27 cellular contexts compared by ENCODE assay signal in the genomic region with DNA sequence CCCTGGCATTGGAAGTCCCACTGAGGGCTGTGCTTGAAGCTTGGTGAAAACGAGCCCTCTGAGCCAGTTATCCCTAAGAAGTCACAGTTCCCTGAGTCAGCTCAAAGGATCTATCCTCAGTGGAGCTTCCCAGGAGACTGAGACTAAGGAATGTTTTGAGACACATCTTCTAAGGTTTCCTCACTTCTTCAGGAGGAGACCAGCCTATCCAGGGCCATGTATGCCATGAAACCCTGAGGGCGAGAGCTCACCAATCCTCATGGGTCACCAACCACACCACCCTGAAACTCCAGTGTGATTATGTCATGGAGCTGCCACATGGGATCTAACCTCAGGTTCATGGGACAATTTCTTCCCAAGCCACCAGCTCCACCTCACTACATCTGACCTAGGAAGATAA. TPM values are rescaled to one million over a fixed set of nuclear protein-coding genes. Genes with fewer than 3 reads are reported as not detected.
DNase-seq lines count a peak whose midpoint lies in the region; ATAC-seq and TF ChIP-seq lines count a peak whose summit lies in the region.
"Had no signal": no experiment of that assay in that cellular context is flagged by ENCODE, and none has a peak within 500 bp of the region (broad histone marks: within the 10 kb centered on the region; RNA-seq: fewer than 3 reads in every experiment).

No MANE protein-coding gene starts in this region.

- H3K36me3 ChIP-seq in mesendoderm (ENCODE audit: control insufficient read depth, insufficient read depth, low read length) (no peaks in the 10 kb centered on the region), thyroid gland (no peaks in the 10 kb centered on the region)
- H3K36me3 ChIP-seq: colonic mucosa, HAP-1, SJCRH30 had no signal

- DNase-seq in activated naive CD4-positive, alpha-beta T cell treated with anti-CD3 and anti-CD28 coated beads, Interleukin-2, amount 50 U/mL, for 72 hours (ENCODE audit: low spot score in 2 of 2), result no peak
- DNase-seq in mesendoderm (no peak), thyroid gland (no peak)
- DNase-seq: activated naive CD4-positive, alpha-beta T cell treated with anti-CD3 and anti-CD28 coated beads, Interleukin-2, amount 10 ng/mL, durations not matched to agents 7 days and 5 days; activated T-cell treated with anti-CD3 and anti-CD28 coated beads, Interleukin-2, amount 50 U/mL, for 4 hours; body of pancreas; C1 segment of cervical spinal cord; NCI-H1436 treated with DMSO at 0.1 percent for 48 hours; NCI-H2171 treated with DMSO at 0.1 percent for 48 hours; NCI-H82; occipital lobe; SJCRH30; T-helper 17 cell had no signal

- no peaks in the 10 kb centered on the region for H3K79me1 ChIP-seq in mesendoderm (ENCODE audit: low read length)

- H3K4ac ChIP-seq in mesendoderm (ENCODE audit: low read depth, low read length), result no peak overlapping the region

- ATAC-seq in activated naive CD4-positive, alpha-beta T cell treated with anti-CD3 and anti-CD28 coated beads, Interleukin-2, amount 50 U/mL, for 72 hours, result no peak
- ATAC-seq in GM19351 (IDR thresholded peaks at IDR 0.05; ENCODE audit: unreplicated experiment), result no peak
- no peak for ATAC-seq in GM18498 (IDR thresholded peaks at IDR 0.05; ENCODE audit: unreplicated experiment)
- ATAC-seq in esophagus mucosa, result no peak
- ATAC-seq: activated T-cell treated with anti-CD3 and anti-CD28 coated beads, Interleukin-2, amount 50 U/mL, for 4 hours; body of pancreas; HepG2; right cardiac atrium; stimulated activated effector memory CD8-positive, alpha-beta T cell treated with anti-CD3 and anti-CD28 coated beads, Interleukin-12 subunit alpha, Interleukin-12 subunit beta, amount 100 ng/mL, for 72 hours; T-helper 17 cell had no signal

- no peak overlapping the region for H3K18ac ChIP-seq in mesendoderm (ENCODE audit: low read length)

- WGBS in mesendoderm (ENCODE audit: extremely low coverage, insufficient coverage, low lambda C conversion rate), result no CpG with 5 or more reads among the region's 2 CpGs
- WGBS in thyroid gland, 2 donors, result 78 to 85% methylated on average over 2 of the region's 2 CpGs

- H3K27me3 ChIP-seq in mesendoderm (ENCODE audit: insufficient read depth, low read length, poor library complexity), result no peaks in the 10 kb centered on the region
- H3K27me3 ChIP-seq in thyroid gland, result no peaks in the 10 kb centered on the region
- H3K27me3 ChIP-seq: body of pancreas, colonic mucosa had no signal

- no peaks in the 10 kb centered on the region for H3K79me2 ChIP-seq in mesendoderm (ENCODE audit: control insufficient read depth, insufficient read depth, low read length)

- no peak for TF ChIP-seq POLR2A in thyroid gland (IDR thresholded peaks at IDR 0.05)

- H2BK15ac ChIP-seq in mesendoderm (replicated peaks; ENCODE audit: low read depth), result no peak overlapping the region

- H3K27ac ChIP-seq in angular gyrus (ENCODE audit: low read depth, low read length) (peak overlapping the region; percentile 98), mesendoderm (ENCODE audit: low read depth, low read length) (no peak overlapping the region), thyroid gland (peak overlapping the region; percentile 96 to 100 (median 97))
- H3K27ac ChIP-seq: foreskin keratinocyte, SJCRH30 had no signal

- H3K56ac ChIP-seq in mesendoderm (ENCODE audit: low read length), result no peak overlapping the region

- no peaks in the 10 kb centered on the region for H3K9me3 Mint-ChIP-seq in activated naive CD4-positive, alpha-beta T cell treated with anti-CD3 and anti-CD28 coated beads, Interleukin-2, amount 50 U/mL, for 24 hours
- H3K9me3 Mint-ChIP-seq in activated naive CD4-positive, alpha-beta T cell treated with anti-CD3 and anti-CD28 coated beads, Interleukin-2, amount 50 U/mL, for 72 hours, result no peaks in the 10 kb centered on the region
- H3K9me3 Mint-ChIP-seq: activated naive CD4-positive, alpha-beta T cell treated with anti-CD3 and anti-CD28 coated beads, Interleukin-2, amount 10 ng/mL, durations not matched to agents 7 days and 5 days; activated T-cell treated with anti-CD3 and anti-CD28 coated beads, Interleukin-2, amount 50 U/mL, for 4 hours; stimulated activated effector memory CD8-positive, alpha-beta T cell treated with anti-CD3 and anti-CD28 coated beads, Interleukin-12 subunit alpha, Interleukin-12 subunit beta, amount 100 ng/mL, for 72 hours; type B pancreatic cell had no signal

- H4K5ac ChIP-seq in mesendoderm (ENCODE audit: low read length), result no peak overlapping the region

- H3K27me3 Mint-ChIP-seq in activated naive CD4-positive, alpha-beta T cell treated with anti-CD3 and anti-CD28 coated beads, Interleukin-2, amount 50 U/mL, for 24 hours, result no peaks in the 10 kb centered on the region
- H3K27me3 Mint-ChIP-seq: activated naive CD4-positive, alpha-beta T cell treated with anti-CD3 and anti-CD28 coated beads, Interleukin-2, amount 10 ng/mL, durations not matched to agents 7 days and 5 days; T-helper 17 cell; type B pancreatic cell had no signal

- no peak overlapping the region for H2AK5ac ChIP-seq in mesendoderm (ENCODE audit: low read length)

- peak overlapping the region; percentile 3 for H3K23ac ChIP-seq in mesendoderm (ENCODE audit: low read length)

- no peak overlapping the region for H2BK5ac ChIP-seq in mesendoderm (ENCODE audit: low read length)

- H2BK120ac ChIP-seq in mesendoderm (ENCODE audit: low read depth, low read length), result no peak overlapping the region

- H4K8ac ChIP-seq in mesendoderm (ENCODE audit: low read depth, low read length), result no peak overlapping the region

- intact Hi-C loops in thyroid gland (cut with DNase I), result no loop called here

- peak overlapping the region; percentile 59 for H3K27ac Mint-ChIP-seq in activated naive CD4-positive, alpha-beta T cell treated with anti-CD3 and anti-CD28 coated beads, Interleukin-2, amount 50 U/mL, for 24 hours
- H3K27ac Mint-ChIP-seq in activated naive CD4-positive, alpha-beta T cell treated with anti-CD3 and anti-CD28 coated beads, Interleukin-2, amount 50 U/mL, for 72 hours, result peak overlapping the region in 1 of 2 donors; percentile 58
- H3K27ac Mint-ChIP-seq: activated naive CD4-positive, alpha-beta T cell treated with anti-CD3 and anti-CD28 coated beads, Interleukin-2, amount 10 ng/mL, durations not matched to agents 7 days and 5 days; stimulated activated effector memory CD8-positive, alpha-beta T cell treated with anti-CD3 and anti-CD28 coated beads, Interleukin-12 subunit alpha, Interleukin-12 subunit beta, amount 100 ng/mL, for 72 hours; T-helper 17 cell; type B pancreatic cell had no signal

- H3K9me3 ChIP-seq in thyroid gland, result no peaks in the 10 kb centered on the region
- H3K9me3 ChIP-seq: body of pancreas, colonic mucosa, HAP-1, SJCRH30 had no signal

- TF ChIP-seq CTCF in thyroid gland (IDR thresholded peaks at IDR 0.05), result no peak

- H3K4me1 Mint-ChIP-seq in activated naive CD4-positive, alpha-beta T cell treated with anti-CD3 and anti-CD28 coated beads, Interleukin-2, amount 50 U/mL, for 24 hours, result peaks cover 22% of the 10 kb centered on the region
- H3K4me1 Mint-ChIP-seq: stimulated activated effector memory CD8-positive, alpha-beta T cell treated with anti-CD3 and anti-CD28 coated beads, Interleukin-12 subunit alpha, Interleukin-12 subunit beta, amount 100 ng/mL, for 72 hours had no signal

- no peak overlapping the region for H3K4me3 Mint-ChIP-seq in activated naive CD4-positive, alpha-beta T cell treated with anti-CD3 and anti-CD28 coated beads, Interleukin-2, amount 50 U/mL, for 24 hours
- H3K4me3 Mint-ChIP-seq: activated naive CD4-positive, alpha-beta T cell treated with anti-CD3 and anti-CD28 coated beads, Interleukin-2, amount 10 ng/mL, durations not matched to agents 7 days and 5 days; activated T-cell treated with anti-CD3 and anti-CD28 coated beads, Interleukin-2, amount 50 U/mL, for 4 hours; stimulated activated effector memory CD8-positive, alpha-beta T cell treated with anti-CD3 and anti-CD28 coated beads, Interleukin-12 subunit alpha, Interleukin-12 subunit beta, amount 100 ng/mL, for 72 hours; T-helper 17 cell; type B pancreatic cell had no signal

- no peak overlapping the region for H3K4me2 ChIP-seq in mesendoderm (ENCODE audit: low read length)

- H3K9ac ChIP-seq in mesendoderm (ENCODE audit: low read length), result no peak overlapping the region

- no peaks in the 10 kb centered on the region for H3K36me3 Mint-ChIP-seq in activated naive CD4-positive, alpha-beta T cell treated with anti-CD3 and anti-CD28 coated beads, Interleukin-2, amount 50 U/mL, for 24 hours
- H3K36me3 Mint-ChIP-seq in activated naive CD4-positive, alpha-beta T cell treated with anti-CD3 and anti-CD28 coated beads, Interleukin-2, amount 50 U/mL, for 72 hours, result no peaks in the 10 kb centered on the region
- H3K36me3 Mint-ChIP-seq: activated naive CD4-positive, alpha-beta T cell treated with anti-CD3 and anti-CD28 coated beads, Interleukin-2, amount 10 ng/mL, durations not matched to agents 7 days and 5 days; stimulated activated effector memory CD8-positive, alpha-beta T cell treated with anti-CD3 and anti-CD28 coated beads, Interleukin-12 subunit alpha, Interleukin-12 subunit beta, amount 100 ng/mL, for 72 hours; type B pancreatic cell had no signal

- no peak overlapping the region for H3K4me3 ChIP-seq in mesendoderm (ENCODE audit: low read length)
- H3K4me3 ChIP-seq in thyroid gland (replicated peaks in 1 of 3), result no peak overlapping the region
- H3K4me3 ChIP-seq: body of pancreas, colonic mucosa, HAP-1, SJCRH30 had no signal

- H3K4me1 ChIP-seq in mesendoderm (ENCODE audit: control insufficient read depth, low read depth, low read length), result no peaks in the 10 kb centered on the region
- H3K4me1 ChIP-seq in thyroid gland, result peaks cover 54 to 69% of the 10 kb centered on the region in 2 donors

RNA-seq across cellular contexts. Expression of a gene that starts 7.6 kb away (rescaled TPM):
- under 1 TPM; 0.36 to 0.49 TPM for total RNA-seq in activated naive CD4-positive, alpha-beta T cell treated with anti-CD3 and anti-CD28 coated beads, Interleukin-2, amount 50 U/mL, for 72 hours
- polyA plus RNA-seq in mesendoderm (2013, experiment 1 of 2), result 1.3 TPM
- polyA plus RNA-seq in mesendoderm (2013, experiment 2 of 2), result 2.1 TPM
- total RNA-seq in thyroid gland (10 to 100 TPM; 30.6 to 65.1 (median 47.7) TPM), esophagus mucosa (4.1 TPM)
- total RNA-seq: foreskin keratinocyte, T-helper 17 cell had no signal
- polyA plus RNA-seq: foreskin keratinocyte had no signal

RNA-seq across cellular contexts. Expression of a gene that starts 7.8 kb away (rescaled TPM):
- total RNA-seq in activated naive CD4-positive, alpha-beta T cell treated with anti-CD3 and anti-CD28 coated beads, Interleukin-2, amount 50 U/mL, for 72 hours, result not detected
- 5.0 TPM for polyA plus RNA-seq in mesendoderm (2013, experiment 1 of 2)
- polyA plus RNA-seq in mesendoderm (2013, experiment 2 of 2), result 4.9 TPM
- total RNA-seq in thyroid gland, result 10 to 100 TPM; 22.7 to 49.7 (median 36.3) TPM
- 15.2 TPM for total RNA-seq in esophagus mucosa
- total RNA-seq: activated T-cell treated with anti-CD3 and anti-CD28 coated beads, Interleukin-2, amount 50 U/mL, for 4 hours; endothelial cell of umbilical vein; mononuclear cell; occipital lobe; right cardiac atrium; SJCRH30; T-helper 17 cell had no signal
- polyA plus RNA-seq: endothelial cell of umbilical vein had no signal

RNA-seq across cellular contexts. Expression of a gene that starts 23.4 kb away (rescaled TPM):
- total RNA-seq in activated naive CD4-positive, alpha-beta T cell treated with anti-CD3 and anti-CD28 coated beads, Interleukin-2, amount 50 U/mL, for 72 hours, result under 1 TPM in 1 of 2 donors, not detected in 1; 0.18 TPM
- 10.8 TPM for polyA plus RNA-seq in mesendoderm (2013, experiment 1 of 2)
- 8.4 TPM for polyA plus RNA-seq in mesendoderm (2013, experiment 2 of 2)
- total RNA-seq in thyroid gland (100 to 1,000 TPM in 2 of 4 donors, 10 to 100 TPM in 2; 50.8 to 127 (median 89.8) TPM), esophagus mucosa (10.8 TPM)
- total RNA-seq: activated T-cell treated with anti-CD3 and anti-CD28 coated beads, Interleukin-2, amount 50 U/mL, for 4 hours; endothelial cell of umbilical vein; HepG2; SJCRH30; T-helper 17 cell had no signal

RNA-seq across cellular contexts. Expression of a gene that starts 44.4 kb away (rescaled TPM):
- total RNA-seq in activated naive CD4-positive, alpha-beta T cell treated with anti-CD3 and anti-CD28 coated beads, Interleukin-2, amount 50 U/mL, for 72 hours, result not detected
- 0.07 TPM for polyA plus RNA-seq in mesendoderm (2013, experiment 1 of 2)
- 0.07 TPM for polyA plus RNA-seq in mesendoderm (2013, experiment 2 of 2)
- total RNA-seq in thyroid gland (under 1 TPM in 2 of 4 donors, not detected in 2; 0.22 to 0.29 TPM), esophagus mucosa (0.48 TPM)
- total RNA-seq: activated T-cell treated with anti-CD3 and anti-CD28 coated beads, Interleukin-2, amount 50 U/mL, for 4 hours; body of pancreas; foreskin keratinocyte; HepG2; occipital lobe; SJCRH30 had no signal
- polyA plus RNA-seq: foreskin keratinocyte, HepG2 had no signal

Comparison
In these comparisons a context has a peak if more than half of its experiments do, and no peak if none do; other contexts are left out.
1. RNA of a gene that starts 7.8 kb away (total RNA-seq): 22.7 to 49.7 TPM in thyroid gland and 15.2 TPM in esophagus mucosa (single experiment); not detected in activated naive CD4-positive, alpha-beta T cell treated with anti-CD3 and anti-CD28 coated beads, Interleukin-2, amount 50 U/mL, for 72 hours; every median in the first group is over 10 times any median in the second.
2. RNA of a gene that starts 23.4 kb away (total RNA-seq): 50.8 to 127 TPM in thyroid gland and 10.8 TPM in esophagus mucosa (single experiment); 0.18 TPM in activated naive CD4-positive, alpha-beta T cell treated with anti-CD3 and anti-CD28 coated beads, Interleukin-2, amount 50 U/mL, for 72 hours; every median in the first group is over 10 times any median in the second.